8 cellular contexts compared by ENCODE assay signal in genomic region chr2:23452853-23453420, GRCh38.
DNase-seq lines count a peak whose midpoint lies in the region; ATAC-seq and TF ChIP-seq lines count a peak whose summit lies in the region.

No MANE protein-coding gene starts in this region.

- ATAC-seq in GM21367 (IDR thresholded peaks at IDR 0.05; ENCODE audit: unreplicated experiment): no peak

- DNase-seq in COLO829 (ENCODE audit: low spot score): peak; percentile 96
- DNase-seq in GM20000 (ENCODE audit: low spot score): peak; percentile 25
- DNase-seq in Kasumi-1 (lab: John Stamatoyannopoulos, UW): peak; percentile 37 to 62
- peak; percentile 48 for DNase-seq in astrocyte of the hippocampus (ENCODE audit: low read depth, low spot score)
- DNase-seq in stimulated activated CD8-positive, alpha-beta memory T cell treated with anti-CD3 and anti-CD28 coated beads, Interleukin-15, amount 100 ng/mL, for 48 hours (ENCODE audit: low read depth in 2 of 2): peak; percentile 11 to 22
- no peak for DNase-seq in NCI-H2171 (lab: John Stamatoyannopoulos, UW)
- DNase-seq in NCI-H1092 (lab: John Stamatoyannopoulos, UW): no peak

- TF ChIP-seq CTCF in GM20000 (IDR thresholded peaks at IDR 0.05; ENCODE audit: extremely low read depth, missing control alignments): no peak

Comparison
In these comparisons a context has a peak if more than half of its experiments do, and no peak if none do; other contexts are left out.
1. DNase-seq: peak in COLO829 (single experiment), GM20000 (single experiment), Kasumi-1 (2 of 2), astrocyte of the hippocampus (single experiment) and stimulated activated CD8-positive, alpha-beta memory T cell treated with anti-CD3 and anti-CD28 coated beads, Interleukin-15, amount 100 ng/mL, for 48 hours (2 of 2); none in NCI-H2171 (single experiment) and NCI-H1092 (single experiment).